ENCODE assay signal across 8 cellular contexts in genomic region chr5:131252824-131253171, GRCh38.
A peak's percentile ranks its signal among the peaks of the same experiment; 100 is the strongest.
DNase-seq lines count a peak whose midpoint lies in the region; ATAC-seq lines count a peak whose summit lies in the region.

No MANE protein-coding gene starts in this region.

- DNase-seq in SIG-M5 treated with dmso at 0.1 percent for 504 hours (lab: John Stamatoyannopoulos, UW; ENCODE audit: unreplicated experiment) (peak; percentile 98), pons (ENCODE audit: low spot score) (peak; percentile 85), NCI-H226 (no peak), GM03348 (ENCODE audit: low spot score) (no peak), iPS-NIHi11 (ENCODE audit: low spot score) (no peak)
- DNase-seq in activated naive CD4-positive, alpha-beta T cell treated with anti-CD3 and anti-CD28 coated beads, Interleukin-2, amount 50 U/mL, for 16 hours = peak; percentile 71

- ATAC-seq in GM18508 (IDR thresholded peaks at IDR 0.05; ENCODE audit: insufficient read depth, unreplicated experiment) (peak; percentile 82), HG02870 (IDR thresholded peaks at IDR 0.05; ENCODE audit: unreplicated experiment) (peak; percentile 78)

Comparison
In these comparisons a context has a peak if more than half of its experiments do, and no peak if none do; other contexts are left out.
1. DNase-seq: peak in SIG-M5 treated with dmso at 0.1 percent for 504 hours (single experiment), activated naive CD4-positive, alpha-beta T cell treated with anti-CD3 and anti-CD28 coated beads, Interleukin-2, amount 50 U/mL, for 16 hours (single experiment) and pons (single experiment); none in NCI-H226 (single experiment), GM03348 (single experiment) and iPS-NIHi11 (single experiment).